ENCODE assay signal across 2 cellular contexts in the genomic region with DNA sequence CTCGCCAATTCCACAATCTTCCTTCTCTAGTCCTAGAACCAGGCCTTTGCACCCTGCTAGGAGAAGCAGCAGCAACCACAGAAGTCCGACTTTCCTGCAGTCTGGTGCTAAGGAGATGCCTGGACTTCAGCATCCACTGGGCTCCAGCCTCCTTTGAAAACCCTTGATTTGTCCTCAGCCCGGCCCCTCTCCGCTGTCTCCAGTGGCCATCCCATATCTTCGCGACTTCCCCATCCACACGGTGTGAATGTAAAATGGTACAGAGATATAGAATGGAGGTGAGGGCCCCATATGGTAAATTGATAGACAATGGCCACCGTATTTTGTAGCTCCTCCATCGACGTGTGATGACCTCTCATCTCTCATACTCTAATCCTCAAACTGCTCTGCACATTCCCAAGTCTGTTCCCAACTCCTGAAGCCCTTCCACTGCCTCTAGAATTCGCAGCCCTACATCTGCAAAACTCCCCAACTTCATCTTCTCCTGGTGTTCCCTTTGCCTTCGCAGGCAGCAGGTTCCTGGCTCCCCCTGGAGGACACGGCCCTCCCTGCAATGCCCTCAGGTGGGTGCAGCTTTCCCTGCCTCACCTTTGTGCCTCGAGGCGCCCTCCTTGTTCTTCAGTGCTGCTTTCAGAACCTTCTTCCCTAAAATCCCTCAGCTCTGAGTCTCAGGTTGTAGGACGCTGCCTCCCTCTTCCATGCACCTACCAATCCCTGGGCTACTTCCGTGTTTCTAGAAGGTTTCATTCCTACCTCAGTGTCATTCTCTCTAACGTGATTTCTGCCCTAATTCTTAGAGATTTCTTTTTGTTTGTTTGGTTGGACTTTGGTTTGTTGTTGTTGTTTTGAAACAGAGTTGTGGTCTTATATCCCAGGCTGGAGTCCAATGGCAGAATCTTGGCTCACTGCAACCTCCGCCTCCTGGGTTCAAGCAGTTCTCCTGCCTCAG.
TF ChIP-seq lines count a peak whose summit lies in the region.

No MANE protein-coding gene starts in this region.

TF ChIP-seq in endothelial cell of umbilical vein, 7 proteins besides CTCF, POLR2A, EP300 and RAD21 (continued from another document):
- TF ChIP-seq FOS (IDR thresholded peaks at IDR 0.05; ENCODE audit: borderline replicate concordance, insufficient read depth, low read length) (no peak), POLR2AphosphoS5 (IDR thresholded peaks at IDR 0.05; ENCODE audit: insufficient read depth, low read depth, low read length) (no peak)

TF ChIP-seq in neural cell, 6 proteins besides CTCF, POLR2A, EP300 and RAD21:
- TF ChIP-seq, protein P1, sequence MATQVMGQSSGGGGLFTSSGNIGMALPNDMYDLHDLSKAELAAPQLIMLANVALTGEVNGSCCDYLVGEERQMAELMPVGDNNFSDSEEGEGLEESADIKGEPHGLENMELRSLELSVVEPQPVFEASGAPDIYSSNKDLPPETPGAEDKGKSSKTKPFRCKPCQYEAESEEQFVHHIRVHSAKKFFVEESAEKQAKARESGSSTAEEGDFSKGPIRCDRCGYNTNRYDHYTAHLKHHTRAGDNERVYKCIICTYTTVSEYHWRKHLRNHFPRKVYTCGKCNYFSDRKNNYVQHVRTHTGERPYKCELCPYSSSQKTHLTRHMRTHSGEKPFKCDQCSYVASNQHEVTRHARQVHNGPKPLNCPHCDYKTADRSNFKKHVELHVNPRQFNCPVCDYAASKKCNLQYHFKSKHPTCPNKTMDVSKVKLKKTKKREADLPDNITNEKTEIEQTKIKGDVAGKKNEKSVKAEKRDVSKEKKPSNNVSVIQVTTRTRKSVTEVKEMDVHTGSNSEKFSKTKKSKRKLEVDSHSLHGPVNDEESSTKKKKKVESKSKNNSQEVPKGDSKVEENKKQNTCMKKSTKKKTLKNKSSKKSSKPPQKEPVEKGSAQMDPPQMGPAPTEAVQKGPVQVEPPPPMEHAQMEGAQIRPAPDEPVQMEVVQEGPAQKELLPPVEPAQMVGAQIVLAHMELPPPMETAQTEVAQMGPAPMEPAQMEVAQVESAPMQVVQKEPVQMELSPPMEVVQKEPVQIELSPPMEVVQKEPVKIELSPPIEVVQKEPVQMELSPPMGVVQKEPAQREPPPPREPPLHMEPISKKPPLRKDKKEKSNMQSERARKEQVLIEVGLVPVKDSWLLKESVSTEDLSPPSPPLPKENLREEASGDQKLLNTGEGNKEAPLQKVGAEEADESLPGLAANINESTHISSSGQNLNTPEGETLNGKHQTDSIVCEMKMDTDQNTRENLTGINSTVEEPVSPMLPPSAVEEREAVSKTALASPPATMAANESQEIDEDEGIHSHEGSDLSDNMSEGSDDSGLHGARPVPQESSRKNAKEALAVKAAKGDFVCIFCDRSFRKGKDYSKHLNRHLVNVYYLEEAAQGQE (IDR thresholded peaks at IDR 0.05; ENCODE audit: borderline replicate concordance), result no peak
- peak; percentile 42 for TF ChIP-seq SMC3 (conservative IDR thresholded peaks at IDR 0.05; ENCODE audit: poor library complexity)
